10 cellular contexts compared by ENCODE assay signal in the genomic region with DNA sequence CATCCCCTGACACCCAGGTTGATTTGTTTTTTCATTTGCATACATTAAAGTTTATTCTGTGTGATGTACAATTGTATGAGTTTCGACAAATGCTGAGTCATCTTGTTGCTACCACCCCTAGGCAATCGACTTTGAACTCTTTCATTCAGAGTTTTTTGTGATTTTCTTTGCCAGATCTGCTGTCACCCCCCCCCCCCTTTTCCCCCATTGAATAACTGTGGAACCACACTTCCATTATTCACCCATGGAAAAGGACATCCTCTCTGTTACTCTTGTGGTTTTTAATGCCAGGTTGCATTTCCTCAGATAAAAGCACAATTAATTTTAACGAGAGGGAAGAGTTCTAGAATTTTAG. TPM values are rescaled to one million over a fixed set of nuclear protein-coding genes. Genes with fewer than 3 reads are reported as not detected.
DNase-seq lines count a peak whose midpoint lies in the region; ATAC-seq and TF ChIP-seq lines count a peak whose summit lies in the region.
"Had no signal": no experiment of that assay in that cellular context is flagged by ENCODE, and none has a peak within 500 bp of the region (broad histone marks: within the 10 kb centered on the region; RNA-seq: fewer than 3 reads in every experiment).

No MANE protein-coding gene starts in this region.

- H3K4me1 Mint-ChIP-seq in GM23338: peaks cover 70% of the 10 kb centered on the region
- H3K4me1 Mint-ChIP-seq in chondrocyte (ENCODE audit: low read depth): peaks cover 75% of the 10 kb centered on the region
- H3K4me1 Mint-ChIP-seq in nephron: peaks cover 57% of the 10 kb centered on the region

- no peak for TF ChIP-seq CTCF in GM23338 (conservative IDR thresholded peaks at IDR 0.05; ENCODE audit: low read depth in 2 of 2)
- TF ChIP-seq CTCF in OCI-LY1 (IDR thresholded peaks at IDR 0.05; ENCODE audit: low read length): no peak
- TF ChIP-seq CTCF in chondrocyte (IDR thresholded peaks at IDR 0.05): no peak
- no peak for TF ChIP-seq CTCF in nephron (IDR thresholded peaks at IDR 0.05; ENCODE audit: unreplicated experiment in 3 of 3)

- DNase-seq in GM23338 (ENCODE audit: low spot score) (no peak), chondrocyte (ENCODE audit: low spot score) (no peak), cortex of kidney (lab: John Stamatoyannopoulos, UW) (no peak), superior temporal gyrus (ENCODE audit: extremely low spot score) (no peak)
- no peak for DNase-seq in stimulated activated CD4-positive, alpha-beta T cell treated with anti-CD3 and anti-CD28 coated beads, Interleukin-12 subunit alpha, Interleukin-12 subunit beta, amount 100 ng/mL, for 4 hours
- DNase-seq: heart right ventricle, NCI-H82 had no signal

- no peak for ATAC-seq in GM23338
- ATAC-seq: heart right ventricle had no signal

- no peaks in the 10 kb centered on the region for H3F3A ChIP-seq in GM23338 (replicated peaks; ENCODE audit: low read depth)
- no peaks in the 10 kb centered on the region for H3F3A ChIP-seq in OCI-LY1 (ENCODE audit: insufficient read depth, low read length)

- peak overlapping the region; percentile 41 for H3K4me2 ChIP-seq in GM23338
- H3K4me2 ChIP-seq in OCI-LY1 (ENCODE audit: low read length): peak overlapping the region; percentile 87

- H3K36me3 ChIP-seq in GM23338 (ENCODE audit: insufficient read depth): no peaks in the 10 kb centered on the region
- peaks cover 20% of the 10 kb centered on the region for H3K36me3 ChIP-seq in OCI-LY1 (ENCODE audit: insufficient read depth, low read length)
- H3K36me3 ChIP-seq: cardiac muscle cell had no signal

- no peaks in the 10 kb centered on the region for H3K27me3 ChIP-seq in GM23338 (ENCODE audit: insufficient read depth)
- H3K27me3 ChIP-seq in OCI-LY1 (ENCODE audit: insufficient read depth, low read length): no peaks in the 10 kb centered on the region
- H3K27me3 ChIP-seq: cardiac muscle cell, heart right ventricle had no signal

- H3K9me3 Mint-ChIP-seq in GM23338 (no peaks in the 10 kb centered on the region), chondrocyte (ENCODE audit: low read depth) (no peaks in the 10 kb centered on the region), nephron (no peaks in the 10 kb centered on the region)

- H3K9me2 ChIP-seq in GM23338 (ENCODE audit: insufficient read depth) (no peaks in the 10 kb centered on the region), OCI-LY1 (ENCODE audit: low read depth, low read length) (no peaks in the 10 kb centered on the region)

- H3K4me1 ChIP-seq in GM23338 (ENCODE audit: insufficient read depth): peaks cover 61% of the 10 kb centered on the region
- peaks cover 75% of the 10 kb centered on the region for H3K4me1 ChIP-seq in OCI-LY1 (ENCODE audit: insufficient read depth, low read length, severe bottlenecking)

- H3K27ac ChIP-seq in GM23338 (ENCODE audit: low read depth) (peak overlapping the region; percentile 10; the same call in 1 of the 2 replicates), OCI-LY1 (ENCODE audit: low read depth, low read length, poor library complexity, severe bottlenecking) (peak overlapping the region; percentile 96)
- H3K27ac ChIP-seq: cardiac muscle cell had no signal

- H3K4me3 ChIP-seq in GM23338 (no peak overlapping the region), OCI-LY1 (ENCODE audit: low read depth, low read length, poor library complexity, severe bottlenecking) (peak overlapping the region; percentile 44)
- H3K4me3 ChIP-seq: cardiac muscle cell, heart right ventricle had no signal

- H3K4me3 Mint-ChIP-seq in GM23338 (no peak overlapping the region), chondrocyte (ENCODE audit: unreplicated experiment) (no peak overlapping the region), nephron (no peak overlapping the region)

- H3K36me3 Mint-ChIP-seq in GM23338 (ENCODE audit: low read depth): peaks cover 7% of the 10 kb centered on the region; the same call in 2 of the 3 replicates
- H3K36me3 Mint-ChIP-seq in chondrocyte (ENCODE audit: low read depth): no peaks in the 10 kb centered on the region
- peaks cover 13% of the 10 kb centered on the region for H3K36me3 Mint-ChIP-seq in nephron (ENCODE audit: low read depth)

- H4K20me1 ChIP-seq in GM23338 (replicated peaks; ENCODE audit: insufficient read depth) (peaks cover 43% of the 10 kb centered on the region), OCI-LY1 (ENCODE audit: insufficient read depth, low read length) (no peaks in the 10 kb centered on the region)

- H2AFZ ChIP-seq in GM23338 (no peak overlapping the region), OCI-LY1 (ENCODE audit: low read length) (no peak overlapping the region)

- no peaks in the 10 kb centered on the region for H3K9me3 ChIP-seq in OCI-LY1 (ENCODE audit: low read length)
- H3K9me3 ChIP-seq: heart right ventricle had no signal

- H3K79me2 ChIP-seq in GM23338 (replicated peaks; ENCODE audit: insufficient read depth) (peaks cover 99% of the 10 kb centered on the region), OCI-LY1 (ENCODE audit: insufficient read depth, low read length) (peaks cover 98% of the 10 kb centered on the region)

- peak overlapping the region; percentile 51 for H3K9ac ChIP-seq in OCI-LY1 (ENCODE audit: low read length)

- H3K27me3 Mint-ChIP-seq in GM23338 (ENCODE audit: insufficient read depth, low read depth, poor library complexity) (peaks cover 2% of the 10 kb centered on the region), chondrocyte (ENCODE audit: low read depth) (no peaks in the 10 kb centered on the region), nephron (ENCODE audit: low read depth) (no peaks in the 10 kb centered on the region)

- H3K27ac Mint-ChIP-seq in GM23338 (peak overlapping the region; percentile 95), chondrocyte (ENCODE audit: unreplicated experiment) (peak overlapping the region; percentile 15), nephron (peak overlapping the region in 2 of 3 experiments; percentile 41 to 59)

TF ChIP-seq in GM23338, 12 proteins besides CTCF, POLR2A, EP300 and RAD21 (continues in another document):
- no peak for TF ChIP-seq EZH2phosphoT487 (IDR thresholded peaks at IDR 0.05; ENCODE audit: unreplicated experiment)
- no peak for TF ChIP-seq STAT1 (IDR thresholded peaks at IDR 0.05; ENCODE audit: unreplicated experiment)
- TF ChIP-seq ZNF331 (CRISPR knock-in tag; IDR thresholded peaks at IDR 0.05; ENCODE audit: low read depth): no peak
- no peak for TF ChIP-seq POLR2AphosphoS5 (IDR thresholded peaks at IDR 0.05; ENCODE audit: low read depth)
- TF ChIP-seq, protein P1, sequence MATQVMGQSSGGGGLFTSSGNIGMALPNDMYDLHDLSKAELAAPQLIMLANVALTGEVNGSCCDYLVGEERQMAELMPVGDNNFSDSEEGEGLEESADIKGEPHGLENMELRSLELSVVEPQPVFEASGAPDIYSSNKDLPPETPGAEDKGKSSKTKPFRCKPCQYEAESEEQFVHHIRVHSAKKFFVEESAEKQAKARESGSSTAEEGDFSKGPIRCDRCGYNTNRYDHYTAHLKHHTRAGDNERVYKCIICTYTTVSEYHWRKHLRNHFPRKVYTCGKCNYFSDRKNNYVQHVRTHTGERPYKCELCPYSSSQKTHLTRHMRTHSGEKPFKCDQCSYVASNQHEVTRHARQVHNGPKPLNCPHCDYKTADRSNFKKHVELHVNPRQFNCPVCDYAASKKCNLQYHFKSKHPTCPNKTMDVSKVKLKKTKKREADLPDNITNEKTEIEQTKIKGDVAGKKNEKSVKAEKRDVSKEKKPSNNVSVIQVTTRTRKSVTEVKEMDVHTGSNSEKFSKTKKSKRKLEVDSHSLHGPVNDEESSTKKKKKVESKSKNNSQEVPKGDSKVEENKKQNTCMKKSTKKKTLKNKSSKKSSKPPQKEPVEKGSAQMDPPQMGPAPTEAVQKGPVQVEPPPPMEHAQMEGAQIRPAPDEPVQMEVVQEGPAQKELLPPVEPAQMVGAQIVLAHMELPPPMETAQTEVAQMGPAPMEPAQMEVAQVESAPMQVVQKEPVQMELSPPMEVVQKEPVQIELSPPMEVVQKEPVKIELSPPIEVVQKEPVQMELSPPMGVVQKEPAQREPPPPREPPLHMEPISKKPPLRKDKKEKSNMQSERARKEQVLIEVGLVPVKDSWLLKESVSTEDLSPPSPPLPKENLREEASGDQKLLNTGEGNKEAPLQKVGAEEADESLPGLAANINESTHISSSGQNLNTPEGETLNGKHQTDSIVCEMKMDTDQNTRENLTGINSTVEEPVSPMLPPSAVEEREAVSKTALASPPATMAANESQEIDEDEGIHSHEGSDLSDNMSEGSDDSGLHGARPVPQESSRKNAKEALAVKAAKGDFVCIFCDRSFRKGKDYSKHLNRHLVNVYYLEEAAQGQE (IDR thresholded peaks at IDR 0.05; ENCODE audit: unreplicated experiment): no peak
- no peak for TF ChIP-seq JUNB (IDR thresholded peaks at IDR 0.05; ENCODE audit: unreplicated experiment)
- no peak for TF ChIP-seq CREB1 (CRISPR knock-in tag; IDR thresholded peaks at IDR 0.05; ENCODE audit: low read depth)
- no peak for TF ChIP-seq NANOG (IDR thresholded peaks at IDR 0.05; ENCODE audit: borderline replicate concordance)

RNA-seq across cellular contexts. Expression of a gene that starts 13.7 kb away (rescaled TPM):
- 38.1 and 40.4 TPM in 2 replicates for total RNA-seq in GM23338 (2014; rRNA removed; shearing (Covaris generic))
- 27.5 and 31.5 TPM in 2 replicates for polyA plus RNA-seq in GM23338 (2016; fragmentation: Nextera tagmentation; extraction: Ambion mirVana)
- total RNA-seq in chondrocyte: 36.9 to 41.4 TPM (median 40.3 TPM) in 3 replicates

RNA-seq across cellular contexts. Expression of a gene that starts 15.6 kb away (rescaled TPM):
- 47.9 and 52.5 TPM in 2 replicates for total RNA-seq in GM23338 (2014; rRNA removed; shearing (Covaris generic))
- polyA plus RNA-seq in GM23338 (2016; fragmentation: Nextera tagmentation; extraction: Ambion mirVana): 28.2 and 29.9 TPM in 2 replicates
- 89.9 to 123 TPM (median 93.0 TPM) in 3 replicates for total RNA-seq in chondrocyte

Comparison
In these comparisons a context has a peak if more than half of its experiments do, and no peak if none do; other contexts are left out.
1. H3K27ac Mint-ChIP-seq: peak in every context shown above with its lines; median percentile 95 in GM23338; 50 in nephron; 15 in chondrocyte.